Comparison of ENCODE assay signal across 20 cellular contexts in the genomic region with DNA sequence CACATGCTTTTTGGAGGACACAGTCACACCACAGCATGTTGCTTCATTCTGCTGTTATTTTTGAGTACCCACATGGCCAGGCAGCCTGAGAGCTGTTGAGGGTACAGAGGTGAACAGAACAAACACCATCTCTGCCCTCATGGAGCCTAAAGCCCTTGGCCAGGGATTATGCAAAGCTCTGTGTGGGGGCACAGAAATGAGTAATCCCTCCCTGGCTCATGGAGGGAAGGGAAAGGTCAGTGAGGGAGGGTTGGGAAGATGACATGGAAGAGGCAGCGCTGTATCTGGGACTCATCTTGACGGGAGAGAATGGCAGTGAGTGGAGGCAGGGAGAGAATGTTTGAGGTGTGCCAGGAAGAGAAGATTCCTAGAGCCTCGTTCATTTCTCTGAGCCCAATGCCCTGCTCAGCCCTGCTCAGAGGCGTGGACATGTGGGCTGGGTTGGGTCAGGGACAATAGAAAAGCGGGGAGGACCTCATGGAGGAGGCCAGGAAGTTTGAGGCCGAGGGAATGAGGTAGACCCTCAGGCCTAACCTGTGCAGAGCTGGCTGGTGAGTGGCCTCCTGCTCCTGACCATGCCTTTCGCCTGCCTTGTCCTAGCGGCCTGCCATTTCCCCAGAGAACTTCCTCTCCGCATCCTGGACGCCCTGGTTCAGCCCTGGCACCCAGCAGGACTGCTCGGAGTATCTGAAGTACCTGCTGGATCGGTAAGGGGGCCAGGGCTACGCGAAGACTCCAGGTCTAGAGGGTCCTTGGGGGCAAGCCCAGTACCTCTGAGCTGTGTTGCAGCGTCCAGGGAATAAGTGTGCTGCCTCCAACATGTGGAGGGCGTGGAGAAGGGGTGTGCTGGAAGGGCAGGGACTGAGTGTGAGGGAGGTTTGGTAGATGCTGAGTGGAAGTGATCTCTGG. TPM values are rescaled to one million over a fixed set of nuclear protein-coding genes. Genes with fewer than 3 reads are reported as not detected.
A peak's percentile ranks its signal among the peaks of the same experiment; 100 is the strongest.
DNase-seq lines count a peak whose midpoint lies in the region; ATAC-seq and TF ChIP-seq lines count a peak whose summit lies in the region.
"Had no signal": no experiment of that assay in that cellular context is flagged by ENCODE, and none has a peak within 500 bp of the region (broad histone marks: within the 10 kb centered on the region; RNA-seq: fewer than 3 reads in every experiment).

No MANE protein-coding gene starts in this region.

- peak in 1 of 2 donors; percentile 40 for ATAC-seq in natural killer cell treated with Interleukin-12 subunit alpha and Interleukin-12 subunit beta and Interleukin-15 and Interleukin-18, amount 100 ng/mL, for 72 hours
- ATAC-seq in natural killer cell (no peak), upper lobe of right lung (no peak)
- ATAC-seq: HCT116 had no signal

- H3K9me3 Mint-ChIP-seq in natural killer cell treated with Interleukin-12 subunit alpha and Interleukin-12 subunit beta and Interleukin-15 and Interleukin-18, amount 100 ng/mL, for 72 hours = no peaks in the 10 kb centered on the region
- H3K9me3 Mint-ChIP-seq in natural killer cell = no peaks in the 10 kb centered on the region
- no peaks in the 10 kb centered on the region for H3K9me3 Mint-ChIP-seq in activated T-helper 1 cell treated with anti-CD3 and anti-CD28 coated beads, Interleukin-12 subunit alpha, Interleukin-12 subunit beta, Interleukin-2, Interleukin-4 antibody, amounts not matched to agents 30 ng/mL and 10 ng/mL and 1 ng/mL, durations not matched to agents 14 hours and 24 hours and 36 hours

- H3K27ac Mint-ChIP-seq in natural killer cell treated with Interleukin-12 subunit alpha and Interleukin-12 subunit beta and Interleukin-15 and Interleukin-18, amount 100 ng/mL, for 72 hours = no peak overlapping the region
- H3K27ac Mint-ChIP-seq in natural killer cell = no peak overlapping the region
- H3K27ac Mint-ChIP-seq in activated T-helper 1 cell treated with anti-CD3 and anti-CD28 coated beads, Interleukin-12 subunit alpha, Interleukin-12 subunit beta, Interleukin-2, Interleukin-4 antibody, amounts not matched to agents 30 ng/mL and 10 ng/mL and 1 ng/mL, durations not matched to agents 14 hours and 24 hours and 36 hours = peak overlapping the region; percentile 25
- H3K27ac Mint-ChIP-seq: B cell had no signal

- peaks cover 20% of the 10 kb centered on the region for H3K36me3 ChIP-seq in upper lobe of right lung

- TF ChIP-seq CTCF in natural killer cell (IDR thresholded peaks at IDR 0.05) = no peak
- no peak for TF ChIP-seq CTCF in upper lobe of right lung (IDR thresholded peaks at IDR 0.05)

- peak; percentile 47 for DNase-seq in natural killer cell treated with Interleukin-12 subunit alpha and Interleukin-12 subunit beta and Interleukin-15 and Interleukin-18, amount 100 ng/mL, for 72 hours (ENCODE audit: low spot score)
- no peak for DNase-seq in natural killer cell
- DNase-seq in activated T-helper 1 cell treated with anti-CD3 and anti-CD28 coated beads, Interleukin-12 subunit alpha, Interleukin-12 subunit beta, Interleukin-2, Interleukin-4 antibody, amounts not matched to agents 30 ng/mL and 10 ng/mL and 1 ng/mL, durations not matched to agents 14 hours and 24 hours and 36 hours (ENCODE audit: low spot score) = no peak
- DNase-seq in iris pigment epithelial cell (ENCODE audit: low read depth) = peak; percentile 26
- peak; percentile 31 for DNase-seq in upper lobe of right lung
- DNase-seq in epidermal melanocyte (ENCODE audit: insufficient read length, low spot score) = no peak
- no peak for DNase-seq in activated effector memory CD4-positive, alpha-beta T cell treated with Interleukin-2 at 50 U/mL for 16 hours
- no peak for DNase-seq in midbrain (lab: John Stamatoyannopoulos, UW)
- DNase-seq: activated CD4-positive, alpha-beta T cell treated with anti-CD3 and anti-CD28 coated beads, Interleukin-2, amount 50 U/mL, for 48 hours; DMS53; effector CD4-positive, alpha-beta T cell; Karpas-422; NCI-H1930; NCI-H526 had no signal

- H3K9me3 ChIP-seq in upper lobe of right lung = no peaks in the 10 kb centered on the region
- H3K9me3 ChIP-seq: pancreas, suprapubic skin had no signal

- intact Hi-C loops in natural killer cell (cut with micrococcal nuclease) = no loop called here
- intact Hi-C loops in activated T-helper 1 cell treated with anti-CD3 and anti-CD28 coated beads, Interleukin-12 subunit alpha, Interleukin-12 subunit beta, Interleukin-2, Interleukin-4 antibody, amounts not matched to agents 30 ng/mL and 10 ng/mL and 1 ng/mL, durations not matched to agents 14 hours and 24 hours and 36 hours (cut with micrococcal nuclease) = no loop called here
- intact Hi-C loops in upper lobe of right lung (cut with DNase I) = no loop called here

- no peak overlapping the region for H3K4me3 Mint-ChIP-seq in natural killer cell treated with Interleukin-12 subunit alpha and Interleukin-12 subunit beta and Interleukin-15 and Interleukin-18, amount 100 ng/mL, for 72 hours
- no peak overlapping the region for H3K4me3 Mint-ChIP-seq in natural killer cell
- H3K4me3 Mint-ChIP-seq in activated T-helper 1 cell treated with anti-CD3 and anti-CD28 coated beads, Interleukin-12 subunit alpha, Interleukin-12 subunit beta, Interleukin-2, Interleukin-4 antibody, amounts not matched to agents 30 ng/mL and 10 ng/mL and 1 ng/mL, durations not matched to agents 14 hours and 24 hours and 36 hours = no peak overlapping the region
- H3K4me3 Mint-ChIP-seq: B cell, brain had no signal

- peaks cover 10 to 12% of the 10 kb centered on the region in 2 donors for H3K4me1 Mint-ChIP-seq in natural killer cell treated with Interleukin-12 subunit alpha and Interleukin-12 subunit beta and Interleukin-15 and Interleukin-18, amount 100 ng/mL, for 72 hours (ENCODE audit: low read depth in 2 of 2)
- no peaks in the 10 kb centered on the region for H3K4me1 Mint-ChIP-seq in natural killer cell
- H3K4me1 Mint-ChIP-seq in activated T-helper 1 cell treated with anti-CD3 and anti-CD28 coated beads, Interleukin-12 subunit alpha, Interleukin-12 subunit beta, Interleukin-2, Interleukin-4 antibody, amounts not matched to agents 30 ng/mL and 10 ng/mL and 1 ng/mL, durations not matched to agents 14 hours and 24 hours and 36 hours (ENCODE audit: low read depth) = peaks cover 30% of the 10 kb centered on the region
- H3K4me1 Mint-ChIP-seq: B cell had no signal

- H3K4me3 ChIP-seq in upper lobe of right lung = no peak overlapping the region
- H3K4me3 ChIP-seq: pancreas, suprapubic skin had no signal

- no peaks in the 10 kb centered on the region for H3K27me3 ChIP-seq in upper lobe of right lung
- H3K27me3 ChIP-seq: pancreas, suprapubic skin had no signal

- no peaks in the 10 kb centered on the region for H3K36me3 Mint-ChIP-seq in natural killer cell treated with Interleukin-12 subunit alpha and Interleukin-12 subunit beta and Interleukin-15 and Interleukin-18, amount 100 ng/mL, for 72 hours
- H3K36me3 Mint-ChIP-seq in natural killer cell = no peaks in the 10 kb centered on the region
- H3K36me3 Mint-ChIP-seq in activated T-helper 1 cell treated with anti-CD3 and anti-CD28 coated beads, Interleukin-12 subunit alpha, Interleukin-12 subunit beta, Interleukin-2, Interleukin-4 antibody, amounts not matched to agents 30 ng/mL and 10 ng/mL and 1 ng/mL, durations not matched to agents 14 hours and 24 hours and 36 hours (ENCODE audit: low read depth) = peaks cover 47% of the 10 kb centered on the region

- H3K27me3 Mint-ChIP-seq in natural killer cell treated with Interleukin-12 subunit alpha and Interleukin-12 subunit beta and Interleukin-15 and Interleukin-18, amount 100 ng/mL, for 72 hours = no peaks in the 10 kb centered on the region
- no peaks in the 10 kb centered on the region for H3K27me3 Mint-ChIP-seq in natural killer cell (ENCODE audit: low read depth in 2 of 2)
- H3K27me3 Mint-ChIP-seq in activated T-helper 1 cell treated with anti-CD3 and anti-CD28 coated beads, Interleukin-12 subunit alpha, Interleukin-12 subunit beta, Interleukin-2, Interleukin-4 antibody, amounts not matched to agents 30 ng/mL and 10 ng/mL and 1 ng/mL, durations not matched to agents 14 hours and 24 hours and 36 hours (ENCODE audit: insufficient read depth) = no peaks in the 10 kb centered on the region
- H3K27me3 Mint-ChIP-seq: B cell had no signal

- H3K27ac ChIP-seq in upper lobe of right lung = no peak overlapping the region
- H3K27ac ChIP-seq: pancreas, RWPE1, suprapubic skin had no signal

- peaks cover under 1% of the 10 kb centered on the region for H3K4me1 ChIP-seq in upper lobe of right lung
- H3K4me1 ChIP-seq: pancreas, suprapubic skin had no signal

RNA-seq across cellular contexts. Expression of gene USP35, which starts 19.8 kb away (rescaled TPM):
- 1 to 10 TPM; 7.2 to 7.9 TPM for total RNA-seq in natural killer cell treated with Interleukin-12 subunit alpha and Interleukin-12 subunit beta and Interleukin-15 and Interleukin-18, amount 100 ng/mL, for 72 hours
- total RNA-seq in natural killer cell = 1 to 10 TPM; 6.1 to 8.5 (median 8.1) TPM
- total RNA-seq in activated T-helper 1 cell treated with anti-CD3 and anti-CD28 coated beads, Interleukin-12 subunit alpha, Interleukin-12 subunit beta, Interleukin-2, Interleukin-4 antibody, amounts not matched to agents 30 ng/mL and 10 ng/mL and 1 ng/mL, durations not matched to agents 14 hours and 24 hours and 36 hours = 11.8 and 14.0 TPM in 2 replicates
- total RNA-seq in upper lobe of right lung = 7.1 TPM

RNA-seq across cellular contexts. Expression of gene KCTD21, which starts 20.1 kb away (rescaled TPM):
- total RNA-seq in natural killer cell treated with Interleukin-12 subunit alpha and Interleukin-12 subunit beta and Interleukin-15 and Interleukin-18, amount 100 ng/mL, for 72 hours = 1 to 10 TPM; 3.6 to 9.4 TPM
- 1 to 10 TPM; 1.7 to 2.7 (median 2.2) TPM for total RNA-seq in natural killer cell
- total RNA-seq in activated T-helper 1 cell treated with anti-CD3 and anti-CD28 coated beads, Interleukin-12 subunit alpha, Interleukin-12 subunit beta, Interleukin-2, Interleukin-4 antibody, amounts not matched to agents 30 ng/mL and 10 ng/mL and 1 ng/mL, durations not matched to agents 14 hours and 24 hours and 36 hours = 10.7 and 12.0 TPM in 2 replicates
- 10.9 TPM for total RNA-seq in upper lobe of right lung

Comparison
In these comparisons a context has a peak if more than half of its experiments do, and no peak if none do; other contexts are left out.
1. DNase-seq: peak in natural killer cell treated with Interleukin-12 subunit alpha and Interleukin-12 subunit beta and Interleukin-15 and Interleukin-18, amount 100 ng/mL, for 72 hours (single experiment), iris pigment epithelial cell (single experiment) and upper lobe of right lung (single experiment); none in natural killer cell (single experiment), activated T-helper 1 cell treated with anti-CD3 and anti-CD28 coated beads, Interleukin-12 subunit alpha, Interleukin-12 subunit beta, Interleukin-2, Interleukin-4 antibody, amounts not matched to agents 30 ng/mL and 10 ng/mL and 1 ng/mL, durations not matched to agents 14 hours and 24 hours and 36 hours (single experiment), epidermal melanocyte (single experiment), activated effector memory CD4-positive, alpha-beta T cell treated with Interleukin-2 at 50 U/mL for 16 hours (single experiment) and midbrain (single experiment).